Comparison of ENCODE assay signal across 1 cellular context in genomic region chr12:79935021-79935623, GRCh38.
TF ChIP-seq lines count a peak whose summit lies in the region.

Gene PPP1R12A (minus strand): TSS chr12:79935097. CDS start chr12:79934931, 166 bp downstream.

TF ChIP-seq in HepG2, 621 proteins besides CTCF, POLR2A, EP300 and RAD21 (continued from another document and continues in another):
- TF ChIP-seq HNF1A (IDR thresholded peaks at IDR 0.05; ENCODE audit: low read depth) (no peak), HNF1A (CRISPR knock-in tag; IDR thresholded peaks at IDR 0.05; ENCODE audit: borderline replicate concordance) (peak; percentile 42; the same call in 1 of the 2 replicates), TAF15 (IDR thresholded peaks at IDR 0.05; ENCODE audit: low read depth, low read length, poor library complexity, severe bottlenecking) (no peak), PRMT3 (CRISPR knock-in tag; IDR thresholded peaks at IDR 0.05; ENCODE audit: borderline replicate concordance, low read depth) (no peak), HNRNPH1 (optimal IDR thresholded peaks at IDR 0.05; ENCODE audit: low read depth, low read length) (peak; percentile 57), PITX1 (CRISPR knock-in tag; IDR thresholded peaks at IDR 0.05) (no peak), TCF7 (IDR thresholded peaks at IDR 0.05; ENCODE audit: low read depth) (no peak), ARID3A (IDR thresholded peaks at IDR 0.05; ENCODE audit: low read depth, low read length) (peak; percentile 33; the same call in 1 of the 2 replicates), HNRNPUL1 (IDR thresholded peaks at IDR 0.05; ENCODE audit: low read depth, low read length) (0 out of 2 replicates have a peak, but pooled peaks have one; percentile 24), ATF5 (CRISPR knock-in tag; IDR thresholded peaks at IDR 0.05; ENCODE audit: low read depth) (no peak), ZNF724P (CRISPR knock-in tag; IDR thresholded peaks at IDR 0.05; ENCODE audit: borderline replicate concordance) (peak; percentile 81; the same call in 1 of the 2 replicates), ATF2 (CRISPR knock-in tag; IDR thresholded peaks at IDR 0.05) (no peak), NFATC3 (CRISPR knock-in tag; IDR thresholded peaks at IDR 0.05) (no peak), BCL6 (CRISPR knock-in tag; IDR thresholded peaks at IDR 0.05) (no peak), ATM (IDR thresholded peaks at IDR 0.05; ENCODE audit: borderline replicate concordance) (no peak), TOE1 (CRISPR knock-in tag; IDR thresholded peaks at IDR 0.05) (0 out of 2 replicates have a peak, but pooled peaks have one; percentile 78), GMEB1 (CRISPR knock-in tag; IDR thresholded peaks at IDR 0.05; ENCODE audit: borderline replicate concordance) (peak; percentile 85), ZNF382 (CRISPR knock-in tag; IDR thresholded peaks at IDR 0.05; ENCODE audit: borderline replicate concordance) (no peak), ZNF616 (CRISPR knock-in tag; IDR thresholded peaks at IDR 0.05; ENCODE audit: low read depth) (no peak), ZNF678 (CRISPR knock-in tag; IDR thresholded peaks at IDR 0.05) (no peak), ATF7 (IDR thresholded peaks at IDR 0.05) (no peak), ATF7 (CRISPR knock-in tag; IDR thresholded peaks at IDR 0.05) (no peak; the same call in 1 of the 2 replicates), PREB (CRISPR knock-in tag; IDR thresholded peaks at IDR 0.05) (no peak), CREM (IDR thresholded peaks at IDR 0.05) (peak; percentile 32; the same call in 1 of the 2 replicates), CREM (CRISPR knock-in tag; IDR thresholded peaks at IDR 0.05) (no peak), DMAP1 (CRISPR knock-in tag; IDR thresholded peaks at IDR 0.05) (peak; percentile 23), NR1H2 (CRISPR knock-in tag; IDR thresholded peaks at IDR 0.05; ENCODE audit: borderline replicate concordance, low read depth) (no peak), PAXIP1 (CRISPR knock-in tag; conservative IDR thresholded peaks at IDR 0.05) (peak; percentile 59), HMGXB3 (CRISPR knock-in tag; IDR thresholded peaks at IDR 0.05; ENCODE audit: borderline replicate concordance) (0 out of 2 replicates have a peak, but pooled peaks have one; percentile 21), AKNA (CRISPR knock-in tag; IDR thresholded peaks at IDR 0.05; ENCODE audit: borderline replicate concordance) (no peak), FOXC1 (CRISPR knock-in tag; IDR thresholded peaks at IDR 0.05; ENCODE audit: borderline replicate concordance) (no peak)
